ENCODE assay signal across 27 cellular contexts in genomic region chr15:34914316-34914715, GRCh38.
"Had no signal": no experiment of that assay in that cellular context is flagged by ENCODE, and none has a peak within 500 bp of the region (broad histone marks: within the 10 kb centered on the region; RNA-seq: fewer than 3 reads in every experiment).

No MANE protein-coding gene starts in this region.

- H3K4me3 Mint-ChIP-seq: dendritic cell treated with granulocyte-macrophage colony-stimulating factor and Interleukin-4, amounts not matched to agents 40 ng/mL and 50 ng/mL, for 4 days; naive B cell; natural killer cell treated with Interleukin-12 subunit alpha and Interleukin-12 subunit beta and Interleukin-15 and Interleukin-18, amount 100 ng/mL, for 72 hours; neural progenitor cell had no signal

- H3K9ac ChIP-seq: neural progenitor cell had no signal

- H3K4me3 ChIP-seq: colonic mucosa, esophagus muscularis mucosa, gastroesophageal sphincter, heart left ventricle, hepatocyte, neural progenitor cell, prostate gland, right lobe of liver, smooth muscle cell, thoracic aorta, tibial nerve, upper lobe of right lung, vagina had no signal

- H3K4me1 ChIP-seq: colonic mucosa, foreskin keratinocyte, heart left ventricle, neural progenitor cell, prostate gland, right lobe of liver, tibial nerve, upper lobe of right lung, vagina had no signal

- H3K79me2 ChIP-seq: hepatocyte had no signal

- H3K4me1 Mint-ChIP-seq: naive B cell, neural progenitor cell had no signal

- H3K27ac Mint-ChIP-seq: dendritic cell treated with granulocyte-macrophage colony-stimulating factor and Interleukin-4, amounts not matched to agents 40 ng/mL and 50 ng/mL, for 4 days; natural killer cell treated with Interleukin-12 subunit alpha and Interleukin-12 subunit beta and Interleukin-15 and Interleukin-18, amount 100 ng/mL, for 72 hours; neural progenitor cell had no signal

- H3K9me3 ChIP-seq: colonic mucosa, esophagus muscularis mucosa, gastroesophageal sphincter, heart left ventricle, prostate gland, right lobe of liver, thoracic aorta, tibial nerve, upper lobe of right lung, vagina had no signal

- H3K4me2 ChIP-seq: hepatocyte, neural progenitor cell, smooth muscle cell had no signal

- DNase-seq: central memory CD4-positive, alpha-beta T cell; colonic mucosa; effector CD8-positive, alpha-beta T cell; foreskin keratinocyte; heart left ventricle; kidney; mesenchymal stem cell; naive B cell; right lobe of liver; stimulated activated CD4-positive, alpha-beta T cell treated with anti-CD3 and anti-CD28 coated beads, Interleukin-12 subunit alpha, Interleukin-12 subunit beta, amount 100 ng/mL, for 4 hours; stimulated activated CD4-positive, alpha-beta T cell treated with anti-CD3 and anti-CD28 coated beads, Interleukin-1b, Interleukin-23, amount 100 ng/mL, for 48 hours; stimulated activated CD4-positive, alpha-beta T cell treated with anti-CD3 and anti-CD28 coated beads, Interleukin-4, amount 100 ng/mL, for 1 hour; stimulated activated CD8-positive, alpha-beta memory T cell treated with anti-CD3 and anti-CD28 coated beads, Interleukin-4, amount 100 ng/mL, for 48 hours; stimulated activated naive CD4-positive, alpha-beta T cell; substantia nigra; upper lobe of right lung had no signal

- H3K27ac ChIP-seq: colonic mucosa, esophagus muscularis mucosa, foreskin keratinocyte, gastroesophageal sphincter, heart left ventricle, hepatocyte, neural progenitor cell, prostate gland, right lobe of liver, thoracic aorta, tibial nerve, upper lobe of right lung, vagina had no signal

- H3K27me3 ChIP-seq: colonic mucosa, esophagus muscularis mucosa, foreskin keratinocyte, gastroesophageal sphincter, heart left ventricle, hepatocyte, neural progenitor cell, right lobe of liver, tibial nerve, upper lobe of right lung, vagina had no signal

- H3K27me3 Mint-ChIP-seq: dendritic cell treated with granulocyte-macrophage colony-stimulating factor and Interleukin-4, amounts not matched to agents 40 ng/mL and 50 ng/mL, for 4 days; naive B cell; natural killer cell treated with Interleukin-12 subunit alpha and Interleukin-12 subunit beta and Interleukin-15 and Interleukin-18, amount 100 ng/mL, for 72 hours had no signal

- H3K9me3 Mint-ChIP-seq: dendritic cell treated with granulocyte-macrophage colony-stimulating factor and Interleukin-4, amounts not matched to agents 40 ng/mL and 50 ng/mL, for 4 days; naive B cell; natural killer cell treated with Interleukin-12 subunit alpha and Interleukin-12 subunit beta and Interleukin-15 and Interleukin-18, amount 100 ng/mL, for 72 hours had no signal
